Comparison of ENCODE assay signal across 1 cellular context in the genomic region with DNA sequence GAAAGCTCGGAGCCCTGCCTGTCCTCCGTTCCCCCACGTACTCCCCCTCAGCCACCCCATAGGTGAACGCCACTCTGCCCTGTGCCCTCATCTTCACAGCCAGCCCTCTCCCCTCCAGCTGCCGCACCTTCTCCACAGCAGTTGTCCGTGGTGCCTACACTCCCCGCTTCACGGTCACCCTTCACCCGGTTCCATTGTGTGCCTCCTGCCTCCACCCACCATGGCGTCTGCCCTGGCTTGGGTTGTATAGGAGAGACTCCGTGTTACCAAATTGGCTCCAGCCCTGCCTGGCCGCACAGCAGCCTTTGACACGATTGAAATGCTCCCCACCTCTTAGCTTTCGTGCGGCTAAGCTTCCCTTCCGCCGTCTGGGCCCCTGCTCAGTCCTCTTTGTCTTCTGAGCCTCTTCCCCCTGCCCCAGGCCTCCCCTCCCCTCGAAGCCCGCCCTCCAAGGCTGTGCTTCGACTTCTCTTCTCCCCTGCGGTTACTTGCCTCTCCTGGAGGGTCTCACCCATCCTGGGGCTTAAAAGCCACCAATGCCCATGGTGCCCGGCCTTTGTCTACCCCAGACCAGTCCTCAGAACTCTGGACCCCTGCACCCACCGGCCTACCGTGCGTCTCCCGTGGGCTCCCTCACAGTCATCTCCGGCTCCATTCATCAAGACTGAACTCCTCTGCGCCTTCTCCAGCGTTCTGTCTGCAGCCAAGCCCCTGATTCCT.
TF ChIP-seq lines count a peak whose summit lies in the region.

No MANE protein-coding gene starts in this region.

TF ChIP-seq in K562, 482 proteins besides CTCF, POLR2A, EP300 and RAD21:
- no peak for TF ChIP-seq MYNN (IDR thresholded peaks at IDR 0.05)
- no peak for TF ChIP-seq MYNN (CRISPR knock-in tag; IDR thresholded peaks at IDR 0.05)
- TF ChIP-seq, protein P1, sequence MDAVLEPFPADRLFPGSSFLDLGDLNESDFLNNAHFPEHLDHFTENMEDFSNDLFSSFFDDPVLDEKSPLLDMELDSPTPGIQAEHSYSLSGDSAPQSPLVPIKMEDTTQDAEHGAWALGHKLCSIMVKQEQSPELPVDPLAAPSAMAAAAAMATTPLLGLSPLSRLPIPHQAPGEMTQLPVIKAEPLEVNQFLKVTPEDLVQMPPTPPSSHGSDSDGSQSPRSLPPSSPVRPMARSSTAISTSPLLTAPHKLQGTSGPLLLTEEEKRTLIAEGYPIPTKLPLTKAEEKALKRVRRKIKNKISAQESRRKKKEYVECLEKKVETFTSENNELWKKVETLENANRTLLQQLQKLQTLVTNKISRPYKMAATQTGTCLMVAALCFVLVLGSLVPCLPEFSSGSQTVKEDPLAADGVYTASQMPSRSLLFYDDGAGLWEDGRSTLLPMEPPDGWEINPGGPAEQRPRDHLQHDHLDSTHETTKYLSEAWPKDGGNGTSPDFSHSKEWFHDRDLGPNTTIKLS (IDR thresholded peaks at IDR 0.05; ENCODE audit: borderline replicate concordance, low read depth), result no peak
- no peak for TF ChIP-seq MYBL2 (IDR thresholded peaks at IDR 0.05; ENCODE audit: low read depth)
- TF ChIP-seq MYBL2 (CRISPR knock-in tag; IDR thresholded peaks at IDR 0.05; ENCODE audit: borderline replicate concordance), result no peak
- TF ChIP-seq OTX1 (CRISPR knock-in tag; IDR thresholded peaks at IDR 0.05), result no peak
- no peak for TF ChIP-seq RBM17 (IDR thresholded peaks at IDR 0.05; ENCODE audit: borderline replicate concordance, low read depth, low read length)
- TF ChIP-seq EZH2 (IDR thresholded peaks at IDR 0.05; ENCODE audit: borderline replicate concordance, low read depth, low read length), result 0 out of 2 replicates have a peak, but pooled peaks have one; percentile 79
- TF ChIP-seq ZBTB1 (CRISPR knock-in tag; IDR thresholded peaks at IDR 0.05; ENCODE audit: borderline replicate concordance, low read depth), result 0 out of 2 replicates have a peak, but pooled peaks have one; percentile 33
- no peak for TF ChIP-seq ZNF3 (CRISPR knock-in tag; IDR thresholded peaks at IDR 0.05)
TF ChIP-seq in K562: peak in this region for 2.
